1 cellular context compared by ENCODE assay signal in genomic region chr2:159615187-159615935, GRCh38.
A peak's percentile ranks its signal among the peaks of the same experiment; 100 is the strongest.
TF ChIP-seq lines count a peak whose summit lies in the region.

No MANE protein-coding gene starts in this region.

TF ChIP-seq in HEK293, 187 proteins besides CTCF, POLR2A, EP300 and RAD21 (continued from another document):
- TF ChIP-seq ZBTB10 (tag by site-specific recombination; IDR thresholded peaks at IDR 0.05) (0 out of 2 replicates have a peak, but pooled peaks have one; percentile 20), IKZF3 (tag by site-specific recombination; IDR thresholded peaks at IDR 0.05) (peak; percentile 94), ZNF664 (tag by site-specific recombination; IDR thresholded peaks at IDR 0.05) (no peak), ZNF221 (tag by site-specific recombination; IDR thresholded peaks at IDR 0.05; ENCODE audit: borderline replicate concordance) (no peak), ZNF341 (tag by site-specific recombination; IDR thresholded peaks at IDR 0.05; ENCODE audit: low read depth) (peak; percentile 92), ZNF398 (tag by site-specific recombination; IDR thresholded peaks at IDR 0.05) (peak; percentile 82), ZEB2 (tag by site-specific recombination; IDR thresholded peaks at IDR 0.05) (0 out of 2 replicates have a peak, but pooled peaks have one; percentile 35), SP7 (tag by site-specific recombination; IDR thresholded peaks at IDR 0.05) (peak; percentile 29; the same call in 1 of the 2 replicates), ZNF629 (tag by site-specific recombination; IDR thresholded peaks at IDR 0.05) (peak; percentile 10; the same call in 1 of the 2 replicates), ZFP37 (tag by site-specific recombination; IDR thresholded peaks at IDR 0.05) (peak; percentile 83), ZNF600 (tag by site-specific recombination; IDR thresholded peaks at IDR 0.05) (peak; percentile 63; the same call in 1 of the 2 replicates), ZNF366 (tag by site-specific recombination; conservative IDR thresholded peaks at IDR 0.05) (peak; percentile 29; the same call in 1 of the 2 replicates), SP3 (tag by site-specific recombination; IDR thresholded peaks at IDR 0.05) (peak; percentile 62; the same call in 1 of the 2 replicates), GLIS2 (tag by site-specific recombination; IDR thresholded peaks at IDR 0.05) (peak; percentile 78), ZBTB11 (tag by site-specific recombination; conservative IDR thresholded peaks at IDR 0.05; ENCODE audit: low read depth) (peak; percentile 49), SETDB1 (IDR thresholded peaks at IDR 0.05; ENCODE audit: insufficient read length, low read length) (no peak), ZBTB26 (tag by site-specific recombination; optimal IDR thresholded peaks at IDR 0.05) (peak; percentile 31), PRDM4 (tag by site-specific recombination; IDR thresholded peaks at IDR 0.05) (peak; percentile 94), KLF16 (tag by site-specific recombination; IDR thresholded peaks at IDR 0.05) (0 out of 2 replicates have a peak, but pooled peaks have one; percentile 40), ZNF76 (tag by site-specific recombination; IDR thresholded peaks at IDR 0.05; ENCODE audit: borderline replicate concordance, low read depth) (peak; percentile 62), OVOL3 (tag by site-specific recombination; IDR thresholded peaks at IDR 0.05) (no peak), ZSCAN4 (tag by site-specific recombination; IDR thresholded peaks at IDR 0.05) (0 out of 2 replicates have a peak, but pooled peaks have one; percentile 20), ZFHX2 (tag by site-specific recombination; conservative IDR thresholded peaks at IDR 0.05) (peak; percentile 85), WT1 (tag by site-specific recombination; IDR thresholded peaks at IDR 0.05) (peak; percentile 9; the same call in 1 of the 2 replicates), ZNF501 (tag by site-specific recombination; IDR thresholded peaks at IDR 0.05) (0 out of 2 replicates have a peak, but pooled peaks have one; percentile 28), ELK4 (IDR thresholded peaks at IDR 0.05; ENCODE audit: borderline replicate concordance, low read depth, low read length) (no peak), TRIM28 (IDR thresholded peaks at IDR 0.05; ENCODE audit: borderline replicate concordance, low read length) (no peak), ZNF660 (tag by site-specific recombination; IDR thresholded peaks at IDR 0.05) (no peak), SP2 (tag by site-specific recombination; IDR thresholded peaks at IDR 0.05) (peak; percentile 41; the same call in 1 of the 2 replicates), KLF8 (tag by site-specific recombination; IDR thresholded peaks at IDR 0.05) (peak; percentile 44), GLI4 (tag by site-specific recombination; IDR thresholded peaks at IDR 0.05) (peak; percentile 45; the same call in 1 of the 2 replicates), PATZ1 (tag by site-specific recombination; IDR thresholded peaks at IDR 0.05) (peak; percentile 90; the same call in 1 of the 2 replicates), ZNF596 (tag by site-specific recombination; IDR thresholded peaks at IDR 0.05) (peak; percentile 2; the same call in 1 of the 2 replicates), ZNF2 (tag by site-specific recombination; IDR thresholded peaks at IDR 0.05) (0 out of 2 replicates have a peak, but pooled peaks have one; percentile 24), KLF1 (tag by site-specific recombination; IDR thresholded peaks at IDR 0.05) (0 out of 2 replicates have a peak, but pooled peaks have one; percentile 10), PRDM6 (tag by site-specific recombination; IDR thresholded peaks at IDR 0.05) (no peak), KLF9 (tag by site-specific recombination; IDR thresholded peaks at IDR 0.05; ENCODE audit: low read depth) (peak; percentile 65; the same call in 1 of the 2 replicates), ZBTB20 (tag by site-specific recombination; IDR thresholded peaks at IDR 0.05) (peak; percentile 66; the same call in 1 of the 2 replicates), MEIS1 (CRISPR knock-in tag; IDR thresholded peaks at IDR 0.05; ENCODE audit: borderline replicate concordance) (no peak), ZIC2 (tag by site-specific recombination; IDR thresholded peaks at IDR 0.05) (no peak)
